Comparison of ENCODE assay signal across 10 cellular contexts in genomic region chr2:235366847-235367246, GRCh38.
"Had no signal": no experiment of that assay in that cellular context is flagged by ENCODE, and none has a peak within 500 bp of the region (broad histone marks: within the 10 kb centered on the region; RNA-seq: fewer than 3 reads in every experiment).

No MANE protein-coding gene starts in this region.

- H3K9me3 Mint-ChIP-seq: activated CD4-positive, alpha-beta memory T cell treated with anti-CD3 and anti-CD28 coated beads, Interleukin-2, amount 10 ng/mL, durations not matched to agents 7 days and 5 days; activated naive CD4-positive, alpha-beta T cell treated with anti-CD3 and anti-CD28 coated beads, Interleukin-2, amount 10 ng/mL, durations not matched to agents 7 days and 5 days; activated T-cell treated with anti-CD3 and anti-CD28 coated beads, Interleukin-2, amount 50 U/mL, for 24 hours; endodermal cell; stimulated activated naive CD8-positive, alpha-beta T cell treated with anti-CD3 and anti-CD28 coated beads, Interleukin-15, Interleukin-2, amounts not matched to agents 100 ng/mL and 50 ng/mL, for 24 hours; type B pancreatic cell had no signal

- H3K27me3 Mint-ChIP-seq: activated naive CD4-positive, alpha-beta T cell treated with anti-CD3 and anti-CD28 coated beads, Interleukin-2, amount 10 ng/mL, durations not matched to agents 7 days and 5 days had no signal

- H3K4me3 Mint-ChIP-seq: activated CD4-positive, alpha-beta memory T cell treated with anti-CD3 and anti-CD28 coated beads, Interleukin-2, amount 10 ng/mL, durations not matched to agents 7 days and 5 days; activated CD4-positive, alpha-beta T cell treated with anti-CD3 and anti-CD28 coated beads for 36 hours; activated naive CD4-positive, alpha-beta T cell treated with anti-CD3 and anti-CD28 coated beads, Interleukin-2, amount 10 ng/mL, durations not matched to agents 7 days and 5 days; activated T-cell treated with anti-CD3 and anti-CD28 coated beads, Interleukin-2, amount 50 U/mL, for 24 hours; endodermal cell; stimulated activated naive CD8-positive, alpha-beta T cell treated with anti-CD3 and anti-CD28 coated beads, Interleukin-15, Interleukin-2, amounts not matched to agents 100 ng/mL and 50 ng/mL, for 24 hours; T-helper 17 cell; type B pancreatic cell had no signal

- H3K36me3 Mint-ChIP-seq: activated naive CD4-positive, alpha-beta T cell treated with anti-CD3 and anti-CD28 coated beads, Interleukin-2, amount 10 ng/mL, durations not matched to agents 7 days and 5 days; type B pancreatic cell had no signal

- H3K27ac Mint-ChIP-seq: activated CD4-positive, alpha-beta memory T cell treated with anti-CD3 and anti-CD28 coated beads, Interleukin-2, amount 10 ng/mL, durations not matched to agents 7 days and 5 days; activated CD4-positive, alpha-beta T cell treated with anti-CD3 and anti-CD28 coated beads for 36 hours; activated naive CD4-positive, alpha-beta T cell treated with anti-CD3 and anti-CD28 coated beads, Interleukin-2, amount 10 ng/mL, durations not matched to agents 7 days and 5 days; activated T-cell treated with anti-CD3 and anti-CD28 coated beads, Interleukin-2, amount 50 U/mL, for 24 hours; endodermal cell; stimulated activated naive CD8-positive, alpha-beta T cell treated with anti-CD3 and anti-CD28 coated beads, Interleukin-15, Interleukin-2, amounts not matched to agents 100 ng/mL and 50 ng/mL, for 24 hours; T-helper 17 cell had no signal

- H3K4me1 Mint-ChIP-seq: activated CD4-positive, alpha-beta memory T cell treated with anti-CD3 and anti-CD28 coated beads, Interleukin-2, amount 10 ng/mL, durations not matched to agents 7 days and 5 days; activated CD4-positive, alpha-beta T cell treated with anti-CD3 and anti-CD28 coated beads for 36 hours; activated naive CD4-positive, alpha-beta T cell treated with anti-CD3 and anti-CD28 coated beads, Interleukin-2, amount 10 ng/mL, durations not matched to agents 7 days and 5 days; endodermal cell; T-helper 17 cell had no signal

- DNase-seq: activated CD4-positive, alpha-beta memory T cell treated with anti-CD3 and anti-CD28 coated beads, Interleukin-2, amount 10 ng/mL, durations not matched to agents 7 days and 5 days; activated CD4-positive, alpha-beta T cell treated with anti-CD3 and anti-CD28 coated beads for 36 hours; activated naive CD4-positive, alpha-beta T cell treated with anti-CD3 and anti-CD28 coated beads, Interleukin-2, amount 10 ng/mL, durations not matched to agents 7 days and 5 days; activated T-cell treated with anti-CD3 and anti-CD28 coated beads, Interleukin-2, amount 50 U/mL, for 24 hours; endodermal cell; hippocampal formation; right lobe of liver; T-helper 17 cell had no signal
